In the genomic region with DNA sequence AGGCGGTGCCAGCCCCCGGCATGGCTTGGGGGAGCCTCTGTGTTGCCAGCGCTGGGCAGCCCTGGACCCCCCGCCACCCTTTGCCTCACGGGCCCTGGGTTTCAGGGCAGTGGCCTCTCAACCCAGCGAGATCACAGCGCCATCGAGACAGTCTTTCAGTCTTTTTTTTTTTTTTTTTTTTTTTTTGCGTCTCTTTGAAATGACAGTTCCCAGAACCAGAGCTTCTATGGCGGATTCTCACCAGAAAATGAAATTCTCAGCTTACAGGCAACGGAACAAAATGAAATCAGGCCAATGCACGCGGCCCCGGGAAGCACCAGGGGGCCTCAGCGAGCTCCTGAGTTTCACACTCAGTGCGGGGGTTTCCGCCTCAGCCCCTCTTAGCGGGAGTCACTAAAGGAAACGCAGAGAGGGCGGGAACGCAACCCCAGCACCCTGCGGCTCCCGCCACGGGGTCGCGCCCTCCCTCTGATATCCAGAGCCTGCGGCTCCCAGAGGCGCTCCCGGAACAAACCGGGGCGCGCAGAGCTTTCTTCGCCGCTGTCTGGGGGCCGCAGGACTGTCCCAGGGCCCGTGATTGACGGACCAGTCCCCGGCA, we compare ENCODE assay signal across 8 cellular contexts. TPM values are rescaled to one million over a fixed set of nuclear protein-coding genes. Genes with fewer than 3 reads are reported as not detected.
DNase-seq lines count a peak whose midpoint lies in the region; ATAC-seq and TF ChIP-seq lines count a peak whose summit lies in the region.

No MANE protein-coding gene starts in this region.

- CTCF ChIA-PET in Calu3 (lab: Charles Lee): interaction anchor here (0.5 to 3.1 kb wide), 4 partner anchors 52 to 474 kb away, joined by 3 to 20 read pairs (median 5); no protein-coding TSS in a partner anchor

- TF ChIP-seq CTCF in Calu3 (IDR thresholded peaks at IDR 0.05; ENCODE audit: unreplicated experiment): peak; percentile 30
- peak; percentile 30 to 54 (median 44) for TF ChIP-seq CTCF in Peyer's patch (IDR thresholded peaks at IDR 0.05)
- peak; percentile 82 for TF ChIP-seq CTCF in fibroblast of villous mesenchyme (IDR thresholded peaks at IDR 0.05; ENCODE audit: insufficient read depth, low read depth, low read length)
- peak; percentile 74 for TF ChIP-seq CTCF in neural crest cell (conservative IDR thresholded peaks at IDR 0.05)

- H3K4me1 Mint-ChIP-seq in Calu3 (ENCODE audit: low read depth, unreplicated experiment) (peaks cover 11% of the 10 kb centered on the region), neural crest cell (peaks cover 27% of the 10 kb centered on the region)
- peaks cover 53% of the 10 kb centered on the region for H3K4me1 Mint-ChIP-seq in stimulated activated naive CD8-positive, alpha-beta T cell treated with anti-CD3 and anti-CD28 coated beads, Interleukin-15, amount 100 ng/mL, for 72 hours

- peak overlapping the region; percentile 78 to 95 (median 84) for H3K27ac ChIP-seq in Peyer's patch

- DNase-seq in Calu3 (peak; percentile 69), Peyer's patch (peak; percentile 67 to 86 (median 68)), fibroblast of villous mesenchyme (ENCODE audit: low read depth) (peak; percentile 93), neural crest cell (ENCODE audit: low read depth, low spot score) (peak; percentile 83), DMS114 treated with DMSO at 0.1 percent for 48 hours (lab: John Stamatoyannopoulos, UW; ENCODE audit: unreplicated experiment) (no peak)
- peak; percentile 91 for DNase-seq in activated effector memory CD4-positive, alpha-beta T cell treated with anti-CD3 and anti-CD28 coated beads, Interleukin-2, amount 50 U/mL, for 16 hours
- peak; percentile 87 to 92 for DNase-seq in stimulated activated naive CD8-positive, alpha-beta T cell treated with anti-CD3 and anti-CD28 coated beads, Interleukin-15, amount 100 ng/mL, for 72 hours

- H3K9me3 Mint-ChIP-seq in Calu3 (ENCODE audit: low read depth, unreplicated experiment) (no peaks in the 10 kb centered on the region), neural crest cell (no peaks in the 10 kb centered on the region)
- H3K9me3 Mint-ChIP-seq in stimulated activated naive CD8-positive, alpha-beta T cell treated with anti-CD3 and anti-CD28 coated beads, Interleukin-15, amount 100 ng/mL, for 72 hours: no peaks in the 10 kb centered on the region

- peak overlapping the region; percentile 64 for H3K4me3 Mint-ChIP-seq in Calu3 (ENCODE audit: low read depth, unreplicated experiment)
- peak overlapping the region; percentile 77 for H3K4me3 Mint-ChIP-seq in neural crest cell
- H3K4me3 Mint-ChIP-seq in stimulated activated naive CD8-positive, alpha-beta T cell treated with anti-CD3 and anti-CD28 coated beads, Interleukin-15, amount 100 ng/mL, for 72 hours: peak overlapping the region; percentile 82 to 88

- intact Hi-C loops in Calu3 (cut with micrococcal nuclease; ENCODE audit: unreplicated experiment): loop anchor here (5.0 to 10.0 kb wide), 3 partner anchors 101 to 174 kb away; no protein-coding TSS in a partner anchor

- H3K36me3 ChIP-seq in Peyer's patch: no peaks in the 10 kb centered on the region

- H3K27ac Mint-ChIP-seq in Calu3 (ENCODE audit: unreplicated experiment) (no peak overlapping the region), neural crest cell (ENCODE audit: unreplicated experiment) (peak overlapping the region; percentile 75)
- peak overlapping the region; percentile 90 to 97 for H3K27ac Mint-ChIP-seq in stimulated activated naive CD8-positive, alpha-beta T cell treated with anti-CD3 and anti-CD28 coated beads, Interleukin-15, amount 100 ng/mL, for 72 hours

- H3K4me3 ChIP-seq in Peyer's patch (peak overlapping the region; percentile 51 to 56 (median 54)), fibroblast of villous mesenchyme (ENCODE audit: low read depth, low read length) (peak overlapping the region; percentile 55)

- ATAC-seq in HG03432 (IDR thresholded peaks at IDR 0.05; ENCODE audit: unreplicated experiment): peak; percentile 61
- ATAC-seq in stimulated activated naive CD8-positive, alpha-beta T cell treated with anti-CD3 and anti-CD28 coated beads, Interleukin-15, amount 100 ng/mL, for 72 hours: peak; percentile 83

- peaks cover 3 to 51% (median 21%) of the 10 kb centered on the region in 4 donors for H3K4me1 ChIP-seq in Peyer's patch

- H3K9me3 ChIP-seq in Peyer's patch: no peaks in the 10 kb centered on the region

- H3K27me3 ChIP-seq in Peyer's patch: peaks cover 0 to 9% of the 10 kb centered on the region in 2 donors

- BruUV-seq in Calu3 (replicated peaks; lab: Mats Ljungman, UMichigan): no TSS peak

- H3K36me3 Mint-ChIP-seq in Calu3 (ENCODE audit: insufficient read depth, unreplicated experiment) (peaks cover 13% of the 10 kb centered on the region), neural crest cell (ENCODE audit: low read depth) (no peaks in the 10 kb centered on the region)

- no peaks in the 10 kb centered on the region for H3K27me3 Mint-ChIP-seq in Calu3 (ENCODE audit: unreplicated experiment)
- peaks cover 31% of the 10 kb centered on the region for H3K27me3 Mint-ChIP-seq in neural crest cell (ENCODE audit: low read depth)
- peaks cover 41% of the 10 kb centered on the region for H3K27me3 Mint-ChIP-seq in stimulated activated naive CD8-positive, alpha-beta T cell treated with anti-CD3 and anti-CD28 coated beads, Interleukin-15, amount 100 ng/mL, for 72 hours

- no peak for TF ChIP-seq POLR2A in Peyer's patch (IDR thresholded peaks at IDR 0.05)

RNA-seq across cellular contexts. Expression of gene COL6A1, which starts 8.0 kb away (rescaled TPM):
- total RNA-seq in Calu3 (2022) (17.8 and 18.5 TPM in 2 replicates), Peyer's patch (100 to 1,000 TPM in 3 of 4 donors, 10 to 100 TPM in 1; 37.7 to 458 (median 161) TPM), fibroblast of villous mesenchyme (538 and 819 TPM in 2 replicates), neural crest cell (118 and 120 TPM in 2 replicates)

Comparison
In these comparisons a context has a peak if more than half of its experiments do, and no peak if none do; other contexts are left out.
1. CTCF ChIP-seq: peak in every context shown above with its lines; median percentile 82 in fibroblast of villous mesenchyme; 74 in neural crest cell; 44 in Peyer's patch; 30 in Calu3.